Comparison of ENCODE assay signal across 8 cellular contexts in the genomic region with DNA sequence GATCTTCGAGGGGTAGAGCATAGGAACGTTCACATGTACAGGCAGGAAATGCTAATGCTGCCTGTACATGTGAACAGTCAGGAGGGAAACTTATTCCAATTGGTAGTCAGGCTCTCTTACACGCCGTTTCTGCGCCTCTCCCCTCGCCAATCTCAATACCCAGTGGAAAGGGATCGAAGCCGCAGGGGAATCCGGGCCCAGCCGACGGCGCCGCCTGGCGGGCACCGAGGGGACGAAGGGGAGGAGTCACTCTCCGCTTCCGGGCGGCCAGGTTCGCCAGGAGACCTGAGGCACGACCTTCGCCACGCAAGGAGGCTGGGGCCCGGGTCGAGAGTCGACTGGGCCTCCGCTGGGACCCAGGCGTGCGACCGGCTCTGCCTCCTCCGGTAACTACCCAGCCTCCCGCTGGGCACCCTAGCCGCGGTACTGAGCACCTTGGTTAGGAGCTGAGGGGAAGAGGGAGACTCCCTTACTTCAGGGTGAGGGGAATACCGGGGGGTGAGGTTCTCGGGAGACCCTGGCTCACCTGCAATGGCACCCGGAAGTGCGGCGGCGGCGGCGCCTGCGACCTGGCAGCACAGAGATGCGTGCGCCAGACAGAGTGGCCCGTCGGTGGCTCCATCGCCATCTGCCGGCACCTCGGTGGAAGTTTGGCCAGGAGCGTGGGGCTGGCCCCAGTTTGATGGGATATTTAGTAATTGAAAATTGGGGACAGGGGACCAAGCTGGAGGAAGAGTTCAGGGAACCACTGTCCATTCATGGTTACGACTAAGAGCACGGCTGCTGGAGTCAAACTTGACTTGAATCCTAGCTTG.
DNase-seq lines count a peak whose midpoint lies in the region; ATAC-seq lines count a peak whose summit lies in the region.

A gene (minus strand): TSS at position 557 of the 815 bp plus-strand sequence. CDS start 1,026 bp downstream, outside the sequence.

- peak; percentile 66 for ATAC-seq in GM18870 (IDR thresholded peaks at IDR 0.05; ENCODE audit: unreplicated experiment)
- peak; percentile 91 for ATAC-seq in HG03108 (IDR thresholded peaks at IDR 0.05; ENCODE audit: unreplicated experiment)

- DNase-seq in AG08395 (ENCODE audit: low spot score) (peak; percentile 88), NCI-H2227 (lab: John Stamatoyannopoulos, UW; ENCODE audit: unreplicated experiment) (peak; percentile 89), islet precursor cell (peak; percentile 95)
- peak; percentile 83 to 84 (median 84) for DNase-seq in activated CD4-positive, CD25-positive, alpha-beta regulatory T cell (lab: John Stamatoyannopoulos, UW)
- peak; percentile 90 for DNase-seq in central memory CD4-positive, alpha-beta T cell
- DNase-seq in stimulated activated CD4-positive, alpha-beta T cell treated with anti-CD3 and anti-CD28 coated beads, Interleukin-15, amount 100 ng/mL, for 1 hour (ENCODE audit: low read depth in 1 of 2, low spot score in 1 of 2) = peak; percentile 77 to 85

Comparison
In these comparisons a context has a peak if more than half of its experiments do, and no peak if none do; other contexts are left out.
1. Peak in every context shown above with its lines: DNase-seq and ATAC-seq.